7 cellular contexts compared by ENCODE assay signal in the genomic region with DNA sequence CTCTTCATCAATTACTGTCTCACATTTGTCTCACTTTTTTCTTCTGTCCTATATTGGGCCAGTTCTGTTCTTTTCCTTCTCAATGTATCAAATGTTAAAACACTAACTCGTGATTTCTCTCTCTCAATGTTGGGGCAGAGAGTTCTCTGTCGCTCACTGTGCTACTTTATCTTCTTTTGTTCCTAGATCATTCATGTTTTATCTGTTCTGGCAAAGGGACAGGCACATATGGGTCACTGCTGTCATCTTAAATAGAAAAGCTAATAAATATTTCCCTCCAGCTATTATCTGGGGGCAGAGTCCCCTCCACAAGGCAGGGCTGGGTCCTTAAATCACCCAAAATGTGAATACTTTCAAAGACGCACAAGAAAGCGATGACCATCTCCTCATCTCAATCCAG.
"Had no signal": no experiment of that assay in that cellular context is flagged by ENCODE, and none has a peak within 500 bp of the region (broad histone marks: within the 10 kb centered on the region; RNA-seq: fewer than 3 reads in every experiment).

No MANE protein-coding gene starts in this region.

- ATAC-seq: GM23338 had no signal

- FAIRE-seq: H1, H54, HepG2 had no signal

- H3K4me3 ChIP-seq: GM23338 had no signal

- DNase-seq: H9, HCEC 1CT, KBM-7 had no signal
